Comparison of ENCODE assay signal across 25 cellular contexts in genomic region chr10:71252195-71252594, GRCh38. TPM values are rescaled to one million over a fixed set of nuclear protein-coding genes. Genes with fewer than 3 reads are reported as not detected.
DNase-seq lines count a peak whose midpoint lies in the region; ATAC-seq and TF ChIP-seq lines count a peak whose summit lies in the region.
"Had no signal": no experiment of that assay in that cellular context is flagged by ENCODE, and none has a peak within 500 bp of the region (broad histone marks: within the 10 kb centered on the region; RNA-seq: fewer than 3 reads in every experiment).

No MANE protein-coding gene starts in this region.

- peaks cover 10% of the 10 kb centered on the region for H3K79me2 ChIP-seq in trophoblast cell (ENCODE audit: control insufficient read depth, insufficient read depth, low read length, poor library complexity)

- ATAC-seq in esophagus mucosa: peak; percentile 49
- ATAC-seq: CD8-positive, alpha-beta T cell; GM23338; upper lobe of right lung had no signal

- peaks cover 39 to 47% of the 10 kb centered on the region in 2 experiments for H3K4me1 ChIP-seq in trophoblast cell (ENCODE audit: control insufficient read depth in 1 of 2, insufficient read depth in 2 of 2, low read length in 2 of 2)

- H3K4me1 Mint-ChIP-seq in Calu3 (ENCODE audit: low read depth, unreplicated experiment): peaks cover 15% of the 10 kb centered on the region
- no peaks in the 10 kb centered on the region for H3K4me1 Mint-ChIP-seq in activated CD4-positive, alpha-beta memory T cell treated with anti-CD3 and anti-CD28 coated beads for 36 hours (ENCODE audit: low read depth)
- H3K4me1 Mint-ChIP-seq: activated CD4-positive, alpha-beta memory T cell treated with anti-CD3 and anti-CD28 coated beads, Interleukin-2, amount 10 ng/mL, durations not matched to agents 7 days and 5 days; activated naive CD8-positive, alpha-beta T cell treated with anti-CD3 and anti-CD28 coated beads for 36 hours had no signal

- no peak overlapping the region for H2AK5ac ChIP-seq in trophoblast cell (ENCODE audit: low read length)

- H3K18ac ChIP-seq in trophoblast cell (ENCODE audit: low read length): no peak overlapping the region

- H2AFZ ChIP-seq in trophoblast cell (ENCODE audit: insufficient read depth, low read length, poor library complexity): no peak overlapping the region
- H2AFZ ChIP-seq: GM23338 had no signal

- H4K12ac ChIP-seq in trophoblast cell (ENCODE audit: low read depth, low read length): no peak overlapping the region

- no peak overlapping the region for H3K4me3 Mint-ChIP-seq in Calu3 (ENCODE audit: low read depth, unreplicated experiment)
- no peak overlapping the region for H3K4me3 Mint-ChIP-seq in activated CD4-positive, alpha-beta memory T cell treated with anti-CD3 and anti-CD28 coated beads for 36 hours
- H3K4me3 Mint-ChIP-seq: activated CD4-positive, alpha-beta memory T cell treated with anti-CD3 and anti-CD28 coated beads, Interleukin-2, amount 10 ng/mL, durations not matched to agents 7 days and 5 days; activated naive CD8-positive, alpha-beta T cell treated with anti-CD3 and anti-CD28 coated beads for 36 hours; CD8-positive, alpha-beta T cell; GM23338 had no signal

- H3K9me3 Mint-ChIP-seq in Calu3 (ENCODE audit: low read depth, unreplicated experiment): no peaks in the 10 kb centered on the region
- no peaks in the 10 kb centered on the region for H3K9me3 Mint-ChIP-seq in activated CD4-positive, alpha-beta memory T cell treated with anti-CD3 and anti-CD28 coated beads for 36 hours
- H3K9me3 Mint-ChIP-seq: activated CD4-positive, alpha-beta memory T cell treated with anti-CD3 and anti-CD28 coated beads, Interleukin-2, amount 10 ng/mL, durations not matched to agents 7 days and 5 days; activated naive CD8-positive, alpha-beta T cell treated with anti-CD3 and anti-CD28 coated beads for 36 hours; CD8-positive, alpha-beta T cell; GM23338 had no signal

- H3K27ac ChIP-seq in trophoblast cell (ENCODE audit: low read depth, low read length): no peak overlapping the region
- H3K27ac ChIP-seq: left ventricle myocardium inferior, upper lobe of right lung had no signal

- H4K8ac ChIP-seq in trophoblast cell (ENCODE audit: low read depth, low read length): no peak overlapping the region

- no peaks in the 10 kb centered on the region for H3K27me3 ChIP-seq in trophoblast cell (ENCODE audit: insufficient read depth, low read length)
- H3K27me3 ChIP-seq: upper lobe of right lung had no signal

- no TSS peak for BruUV-seq in Calu3 (replicated peaks; lab: Mats Ljungman, UMichigan)

- H3K27ac Mint-ChIP-seq in Calu3 (ENCODE audit: unreplicated experiment): no peak overlapping the region
- H3K27ac Mint-ChIP-seq in activated CD4-positive, alpha-beta memory T cell treated with anti-CD3 and anti-CD28 coated beads for 36 hours: no peak overlapping the region
- H3K27ac Mint-ChIP-seq: activated CD4-positive, alpha-beta memory T cell treated with anti-CD3 and anti-CD28 coated beads, Interleukin-2, amount 10 ng/mL, durations not matched to agents 7 days and 5 days; activated naive CD8-positive, alpha-beta T cell treated with anti-CD3 and anti-CD28 coated beads for 36 hours; CD8-positive, alpha-beta T cell; GM23338; progenitor cell of endocrine pancreas had no signal

- peaks cover 6 to 14% of the 10 kb centered on the region in 2 experiments for H3K36me3 ChIP-seq in trophoblast cell (ENCODE audit: control insufficient read depth in 1 of 2, insufficient read depth in 2 of 2, low read length in 2 of 2)
- H3K36me3 ChIP-seq: left ventricle myocardium inferior, upper lobe of right lung had no signal

- peaks cover 12% of the 10 kb centered on the region for H3K27me3 Mint-ChIP-seq in Calu3 (ENCODE audit: unreplicated experiment)
- peaks cover 10% of the 10 kb centered on the region for H3K27me3 Mint-ChIP-seq in activated CD4-positive, alpha-beta memory T cell treated with anti-CD3 and anti-CD28 coated beads for 36 hours
- H3K27me3 Mint-ChIP-seq: activated naive CD8-positive, alpha-beta T cell treated with anti-CD3 and anti-CD28 coated beads for 36 hours had no signal

- intact Hi-C loops in Calu3 (cut with micrococcal nuclease; ENCODE audit: unreplicated experiment): no loop called here
- intact Hi-C loops in activated CD4-positive, alpha-beta memory T cell treated with anti-CD3 and anti-CD28 coated beads for 36 hours (cut with micrococcal nuclease): no loop called here

- H2BK120ac ChIP-seq in trophoblast cell (ENCODE audit: insufficient read depth, low read length, poor library complexity): no peak overlapping the region

- H3K4ac ChIP-seq in trophoblast cell (ENCODE audit: low read depth, low read length): no peak overlapping the region

- TF ChIP-seq CTCF in Calu3 (IDR thresholded peaks at IDR 0.05; ENCODE audit: unreplicated experiment): no peak

- H4K91ac ChIP-seq in trophoblast cell (ENCODE audit: low read depth, low read length): peak overlapping the region; percentile 20

- peaks cover 2% of the 10 kb centered on the region for H3K9me3 ChIP-seq in trophoblast cell (ENCODE audit: insufficient read depth, low read depth, low read length)
- H3K9me3 ChIP-seq: left ventricle myocardium inferior, upper lobe of right lung had no signal

- peaks cover 14% of the 10 kb centered on the region for H3K79me1 ChIP-seq in trophoblast cell (ENCODE audit: low read length)

- H3K9ac ChIP-seq in trophoblast cell (ENCODE audit: low read length): no peak overlapping the region

- peak; percentile 27 for DNase-seq in NCI-H1436 (lab: John Stamatoyannopoulos, UW)
- no peak for DNase-seq in NCI-H1436 treated with DMSO at 0.1 percent for 48 hours (lab: John Stamatoyannopoulos, UW)
- peak; percentile 18 to 61 for DNase-seq in NCI-H526 (lab: John Stamatoyannopoulos, UW)
- DNase-seq in trophoblast cell: no peak
- no peak for DNase-seq in T1000 (lab: John Stamatoyannopoulos, UW)
- DNase-seq in Calu3: no peak
- no peak for DNase-seq in activated CD4-positive, alpha-beta memory T cell treated with anti-CD3 and anti-CD28 coated beads for 36 hours
- DNase-seq: activated CD4-positive, alpha-beta memory T cell treated with anti-CD3 and anti-CD28 coated beads, Interleukin-2, amount 10 ng/mL, durations not matched to agents 7 days and 5 days; activated CD4-positive, CD25-positive, alpha-beta regulatory T cell; activated effector memory CD4-positive, alpha-beta T cell treated with Interleukin-2 at 50 U/mL for 16 hours; activated naive CD8-positive, alpha-beta T cell treated with anti-CD3 and anti-CD28 coated beads for 36 hours; AML-193; CD8-positive, alpha-beta T cell; cerebellar nuclear complex; DMS79; foreskin fibroblast; left ventricle myocardium inferior; MM.1S; NCI-H146; NCI-H524; T-helper 9 cell; upper lobe of right lung had no signal

- no CpG with 5 or more reads among the region's 6 CpGs for WGBS in trophoblast cell (ENCODE audit: extremely low coverage, insufficient coverage, insufficient read length)

- CTCF ChIA-PET in Calu3 (lab: Charles Lee): no interaction called here
- CTCF ChIA-PET in activated CD4-positive, alpha-beta memory T cell treated with anti-CD3 and anti-CD28 coated beads for 36 hours (lab: Charles Lee): no interaction called here

- no peak overlapping the region for H2BK5ac ChIP-seq in trophoblast cell (ENCODE audit: low read depth, low read length, poor library complexity)

- no peak overlapping the region for H3K4me3 ChIP-seq in trophoblast cell (ENCODE audit: low read depth, low read length)
- H3K4me3 ChIP-seq: GM23338, left ventricle myocardium inferior, upper lobe of right lung had no signal

- H3K36me3 Mint-ChIP-seq in Calu3 (ENCODE audit: insufficient read depth, unreplicated experiment): no peaks in the 10 kb centered on the region
- no peaks in the 10 kb centered on the region for H3K36me3 Mint-ChIP-seq in activated CD4-positive, alpha-beta memory T cell treated with anti-CD3 and anti-CD28 coated beads for 36 hours
- H3K36me3 Mint-ChIP-seq: activated naive CD8-positive, alpha-beta T cell treated with anti-CD3 and anti-CD28 coated beads for 36 hours; CD8-positive, alpha-beta T cell had no signal

- no peak overlapping the region for H2BK12ac ChIP-seq in trophoblast cell (ENCODE audit: low read length)

- POLR2A ChIA-PET in activated CD4-positive, alpha-beta memory T cell treated with anti-CD3 and anti-CD28 coated beads for 36 hours (lab: Charles Lee): no interaction called here

- no peak overlapping the region for H3K4me2 ChIP-seq in trophoblast cell (ENCODE audit: low read length)
- H3K4me2 ChIP-seq: GM23338 had no signal

- peak overlapping the region; percentile 3 for H3K14ac ChIP-seq in trophoblast cell (ENCODE audit: low read length)

- no peak overlapping the region for H3K23ac ChIP-seq in trophoblast cell (ENCODE audit: low read length)

RNA-seq across cellular contexts. Expression of gene UNC5B, which starts 39.8 kb away (rescaled TPM):
- total RNA-seq in esophagus mucosa: 37.0 TPM
- 54.7 and 55.5 TPM in 2 replicates for polyA plus RNA-seq in trophoblast cell (2013)
- total RNA-seq in Calu3 (2022): 0.07 and 0.39 TPM in 2 replicates
- under 1 TPM in 1 of 2 experiments, not detected in 1; 0.02 TPM for total RNA-seq in activated CD4-positive, alpha-beta memory T cell treated with anti-CD3 and anti-CD28 coated beads for 36 hours
- total RNA-seq: activated CD4-positive, alpha-beta memory T cell treated with anti-CD3 and anti-CD28 coated beads, Interleukin-2, amount 10 ng/mL, durations not matched to agents 7 days and 5 days had no signal

Comparison
In these comparisons a context has a peak if more than half of its experiments do, and no peak if none do; other contexts are left out.
1. DNase-seq: peak in NCI-H1436 (single experiment) and NCI-H526 (2 of 2); none in NCI-H1436 treated with DMSO at 0.1 percent for 48 hours (single experiment), trophoblast cell (0 of 2), T1000 (single experiment), Calu3 (single experiment) and activated CD4-positive, alpha-beta memory T cell treated with anti-CD3 and anti-CD28 coated beads for 36 hours (single experiment).
2. RNA of gene UNC5B, which starts 39.8 kb away (total RNA-seq): 37.0 TPM in esophagus mucosa (single experiment); 0.07 to 0.39 TPM in Calu3 and 0.02 TPM in activated CD4-positive, alpha-beta memory T cell treated with anti-CD3 and anti-CD28 coated beads for 36 hours; every median in the first group is over 10 times any median in the second.